In genomic region chr21:19529031-19529430, GRCh38 we compare ENCODE assay signal across 33 cellular contexts.
"Had no signal": no experiment of that assay in that cellular context is flagged by ENCODE, and none has a peak within 500 bp of the region (broad histone marks: within the 10 kb centered on the region; RNA-seq: fewer than 3 reads in every experiment).

No MANE protein-coding gene starts in this region.

- H3K27me3 Mint-ChIP-seq: activated B cell treated with CpG ODN at 0.5 μM for 24 hours; activated CD4-positive, alpha-beta memory T cell treated with anti-CD3 and anti-CD28 coated beads, Interleukin-2, amount 10 ng/mL, durations not matched to agents 7 days and 5 days; activated CD4-positive, alpha-beta T cell treated with anti-CD3 and anti-CD28 coated beads for 36 hours; activated CD4-positive, alpha-beta T cell treated with anti-CD3 and anti-CD28 coated beads, Interleukin-2, amount 10 ng/mL, durations not matched to agents 24 days and 14 days; activated naive CD4-positive, alpha-beta T cell treated with anti-CD3 and anti-CD28 coated beads, Interleukin-2, amount 10 ng/mL, durations not matched to agents 7 days and 5 days; activated naive CD8-positive, alpha-beta T cell treated with anti-CD3 and anti-CD28 coated beads, Interleukin-2, amount 10 ng/mL, durations not matched to agents 7 days and 5 days; activated T-cell treated with anti-CD3 and anti-CD28 coated beads, Interleukin-2, amount 50 U/mL, for 24 hours; effector memory CD8-positive, alpha-beta T cell; T-helper 17 cell had no signal

- H2AFZ ChIP-seq: hepatocyte had no signal

- H3K9me3 ChIP-seq: body of pancreas, esophagus muscularis mucosa, gastrocnemius medialis had no signal

- H3K27me3 ChIP-seq: body of pancreas, esophagus muscularis mucosa, foreskin keratinocyte, gastrocnemius medialis, heart right ventricle, hepatocyte had no signal

- H3K4me1 Mint-ChIP-seq: activated B cell treated with CpG ODN at 0.5 μM for 24 hours; activated CD4-positive, alpha-beta memory T cell treated with anti-CD3 and anti-CD28 coated beads, Interleukin-2, amount 10 ng/mL, durations not matched to agents 7 days and 5 days; activated CD4-positive, alpha-beta T cell treated with anti-CD3 and anti-CD28 coated beads for 36 hours; activated CD4-positive, alpha-beta T cell treated with anti-CD3 and anti-CD28 coated beads, Interleukin-2, amount 10 ng/mL, durations not matched to agents 24 days and 14 days; activated naive CD4-positive, alpha-beta T cell treated with anti-CD3 and anti-CD28 coated beads, Interleukin-2, amount 10 ng/mL, durations not matched to agents 7 days and 5 days; activated naive CD8-positive, alpha-beta T cell treated with anti-CD3 and anti-CD28 coated beads, Interleukin-2, amount 10 ng/mL, durations not matched to agents 7 days and 5 days; T-helper 17 cell had no signal

- ATAC-seq: activated CD4-positive, alpha-beta T cell treated with anti-CD3 and anti-CD28 coated beads for 36 hours; activated naive CD4-positive, alpha-beta T cell treated with anti-CD3 and anti-CD28 coated beads, Interleukin-2, amount 50 U/mL, for 72 hours; activated T-cell treated with anti-CD3 and anti-CD28 coated beads, Interleukin-2, amount 50 U/mL, for 72 hours; body of pancreas; effector memory CD8-positive, alpha-beta T cell; foreskin keratinocyte; gastrocnemius medialis; heart right ventricle; T-helper 17 cell had no signal

- H3K4me1 ChIP-seq: body of pancreas, esophagus muscularis mucosa, foreskin keratinocyte, gastrocnemius medialis, heart right ventricle had no signal

- H3K79me2 ChIP-seq: hepatocyte had no signal

- H3K4me3 ChIP-seq: body of pancreas, esophagus muscularis mucosa, gastrocnemius medialis, heart right ventricle, hepatocyte had no signal

- FAIRE-seq: colon had no signal

- H3K36me3 Mint-ChIP-seq: activated naive CD4-positive, alpha-beta T cell treated with anti-CD3 and anti-CD28 coated beads, Interleukin-2, amount 10 ng/mL, durations not matched to agents 7 days and 5 days; activated naive CD4-positive, alpha-beta T cell treated with anti-CD3 and anti-CD28 coated beads, Interleukin-2, amount 50 U/mL, for 72 hours; activated naive CD8-positive, alpha-beta T cell treated with anti-CD3 and anti-CD28 coated beads, Interleukin-2, amount 10 ng/mL, durations not matched to agents 7 days and 5 days had no signal

- DNase-seq: activated B cell treated with CpG ODN at 0.5 μM for 24 hours; activated CD4-positive, alpha-beta memory T cell treated with anti-CD3 and anti-CD28 coated beads, Interleukin-2, amount 10 ng/mL, durations not matched to agents 7 days and 5 days; activated CD4-positive, alpha-beta T cell treated with anti-CD3 and anti-CD28 coated beads for 36 hours; activated CD4-positive, alpha-beta T cell treated with anti-CD3 and anti-CD28 coated beads, Interleukin-2, amount 10 ng/mL, durations not matched to agents 24 days and 14 days; activated CD4-positive, CD25-positive, alpha-beta regulatory T cell treated with anti-CD3 and anti-CD28 coated beads, Interleukin-2, amount 50 U/mL, for 72 hours; activated CD8-positive, alpha-beta memory T cell treated with anti-CD3 and anti-CD28 coated beads, Interleukin-2, amount 50 U/mL, for 48 hours; activated gamma-delta T cell; activated naive CD4-positive, alpha-beta T cell; activated naive CD4-positive, alpha-beta T cell treated with anti-CD3 and anti-CD28 coated beads, Interleukin-2, amount 10 ng/mL, durations not matched to agents 7 days and 5 days; activated naive CD8-positive, alpha-beta T cell treated with anti-CD3 and anti-CD28 coated beads, Interleukin-2, amount 10 ng/mL, durations not matched to agents 7 days and 5 days; activated T-cell treated with anti-CD3 and anti-CD28 coated beads for 4 hours; activated T-cell treated with anti-CD3 and anti-CD28 coated beads, Interleukin-2, amount 50 U/mL, for 24 hours; activated T-cell treated with anti-CD3 and anti-CD28 coated beads, Interleukin-2, amount 50 U/mL, for 72 hours; amniotic stem cell; anterior cingulate cortex; body of pancreas; caudate nucleus; cortex of kidney; dermis blood vessel endothelial cell; effector CD4-positive, alpha-beta T cell; effector memory CD8-positive, alpha-beta T cell; foreskin keratinocyte; gastrocnemius medialis; heart right ventricle; T-helper 1 cell; T-helper 17 cell; T1000; WERI-Rb-1 had no signal

- H3K27ac Mint-ChIP-seq: activated B cell treated with CpG ODN at 0.5 μM for 24 hours; activated CD4-positive, alpha-beta memory T cell treated with anti-CD3 and anti-CD28 coated beads, Interleukin-2, amount 10 ng/mL, durations not matched to agents 7 days and 5 days; activated CD4-positive, alpha-beta T cell treated with anti-CD3 and anti-CD28 coated beads for 36 hours; activated CD4-positive, alpha-beta T cell treated with anti-CD3 and anti-CD28 coated beads, Interleukin-2, amount 10 ng/mL, durations not matched to agents 24 days and 14 days; activated naive CD4-positive, alpha-beta T cell treated with anti-CD3 and anti-CD28 coated beads, Interleukin-2, amount 10 ng/mL, durations not matched to agents 7 days and 5 days; activated naive CD4-positive, alpha-beta T cell treated with anti-CD3 and anti-CD28 coated beads, Interleukin-2, amount 50 U/mL, for 72 hours; activated naive CD8-positive, alpha-beta T cell treated with anti-CD3 and anti-CD28 coated beads, Interleukin-2, amount 10 ng/mL, durations not matched to agents 7 days and 5 days; activated T-cell treated with anti-CD3 and anti-CD28 coated beads, Interleukin-2, amount 50 U/mL, for 24 hours; activated T-cell treated with anti-CD3 and anti-CD28 coated beads, Interleukin-2, amount 50 U/mL, for 72 hours; effector memory CD8-positive, alpha-beta T cell; T-helper 17 cell; T-helper 2 cell treated with Interferon-gamma antibody and Interleukin-4, amounts not matched to agents 5 μg/mL and 100 μg/mL, for 36 hours had no signal

- H3K36me3 ChIP-seq: esophagus muscularis mucosa, gastrocnemius medialis, heart right ventricle, WERI-Rb-1 had no signal

- H3K27ac ChIP-seq: body of pancreas, esophagus muscularis mucosa, foreskin keratinocyte, gastrocnemius medialis, heart right ventricle, hepatocyte, WERI-Rb-1 had no signal

- H3K4me2 ChIP-seq: hepatocyte had no signal

- H3K4me3 Mint-ChIP-seq: activated B cell treated with CpG ODN at 0.5 μM for 24 hours; activated CD4-positive, alpha-beta memory T cell treated with anti-CD3 and anti-CD28 coated beads, Interleukin-2, amount 10 ng/mL, durations not matched to agents 7 days and 5 days; activated CD4-positive, alpha-beta T cell treated with anti-CD3 and anti-CD28 coated beads for 36 hours; activated CD4-positive, alpha-beta T cell treated with anti-CD3 and anti-CD28 coated beads, Interleukin-2, amount 10 ng/mL, durations not matched to agents 24 days and 14 days; activated naive CD4-positive, alpha-beta T cell treated with anti-CD3 and anti-CD28 coated beads, Interleukin-2, amount 10 ng/mL, durations not matched to agents 7 days and 5 days; activated naive CD8-positive, alpha-beta T cell treated with anti-CD3 and anti-CD28 coated beads, Interleukin-2, amount 10 ng/mL, durations not matched to agents 7 days and 5 days; activated T-cell treated with anti-CD3 and anti-CD28 coated beads, Interleukin-2, amount 50 U/mL, for 24 hours; activated T-cell treated with anti-CD3 and anti-CD28 coated beads, Interleukin-2, amount 50 U/mL, for 72 hours; effector memory CD8-positive, alpha-beta T cell; T-helper 17 cell; T-helper 2 cell treated with Interferon-gamma antibody and Interleukin-4, amounts not matched to agents 5 μg/mL and 100 μg/mL, for 36 hours had no signal
